Comparison of ENCODE assay signal across 8 cellular contexts in the genomic region with DNA sequence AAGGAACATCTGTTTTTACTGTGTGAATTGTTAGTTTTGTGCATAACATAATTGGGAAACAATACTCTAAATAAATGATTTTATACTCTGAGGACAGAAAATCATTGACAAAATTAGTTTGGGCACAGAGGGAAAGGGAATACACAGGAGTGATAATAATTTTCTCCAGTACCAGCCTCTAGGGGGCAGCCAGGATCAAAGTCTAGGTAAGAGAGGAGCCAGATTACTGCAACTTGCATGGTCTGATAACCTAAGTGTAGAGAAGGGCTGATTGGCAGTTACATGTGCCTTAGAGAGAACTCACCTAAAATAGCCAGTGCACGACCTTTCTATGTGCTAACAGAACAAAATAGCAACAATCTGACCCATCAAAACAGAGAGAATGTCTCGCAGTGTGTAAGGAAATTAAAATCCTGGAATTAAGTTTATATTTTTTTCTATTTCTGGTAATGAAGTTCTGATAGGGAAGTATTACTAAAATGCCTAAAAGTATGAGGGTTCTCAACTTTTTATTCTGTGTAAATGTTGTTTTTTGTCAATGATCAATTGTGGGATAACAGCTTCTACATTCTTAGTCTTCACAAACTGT.
DNase-seq lines count a peak whose midpoint lies in the region; ATAC-seq lines count a peak whose summit lies in the region.

No MANE protein-coding gene starts in this region.

- no peaks in the 10 kb centered on the region for H3K27me3 ChIP-seq in neuronal stem cell (ENCODE audit: control insufficient read depth in 3 of 3, insufficient read depth in 3 of 3, low read depth in 1 of 3, low read length in 3 of 3)

- H3K36me3 Mint-ChIP-seq in activated CD4-positive, alpha-beta memory T cell treated with anti-CD3 and anti-CD28 coated beads, Interleukin-2, amount 10 ng/mL, durations not matched to agents 7 days and 5 days (ENCODE audit: low read depth) = no peaks in the 10 kb centered on the region

- no peak overlapping the region for H3K4me2 ChIP-seq in neuronal stem cell (ENCODE audit: insufficient read depth, low read length, poor library complexity, severe bottlenecking)

- DNase-seq in NOMO-1 (lab: John Stamatoyannopoulos, UW; ENCODE audit: unreplicated experiment in 2 of 2) (peak; percentile 17 to 38), NOMO-1 treated with dmso at 0.1 percent for 144 hours (lab: John Stamatoyannopoulos, UW; ENCODE audit: unreplicated experiment) (no peak), NCI-H446 treated with DMSO at 0.1 percent for 48 hours (lab: John Stamatoyannopoulos, UW) (peak; percentile 1), fibroblast of gingiva (ENCODE audit: low read depth) (peak; percentile 9), neuronal stem cell (ENCODE audit: low spot score) (peak; percentile 41), middle frontal gyrus (ENCODE audit: extremely low spot score, low spot score) (no peak)
- DNase-seq in activated CD4-positive, alpha-beta memory T cell treated with anti-CD3 and anti-CD28 coated beads, Interleukin-2, amount 10 ng/mL, durations not matched to agents 7 days and 5 days = peak; percentile 42

- no peak overlapping the region for H3K4me3 ChIP-seq in neuronal stem cell (ENCODE audit: low read length in 2 of 2)

- H4K91ac ChIP-seq in neuronal stem cell (ENCODE audit: low read depth, low read length, poor library complexity) = no peak overlapping the region

- no peak overlapping the region for H3K18ac ChIP-seq in neuronal stem cell (ENCODE audit: low read length)

- H3K27ac Mint-ChIP-seq in activated CD4-positive, alpha-beta memory T cell treated with anti-CD3 and anti-CD28 coated beads, Interleukin-2, amount 10 ng/mL, durations not matched to agents 7 days and 5 days = no peak overlapping the region

- no peak overlapping the region for H3K4ac ChIP-seq in neuronal stem cell (ENCODE audit: low read length)

- H4K8ac ChIP-seq in neuronal stem cell (ENCODE audit: low read depth, low read length) = no peak overlapping the region

- H3K79me1 ChIP-seq in neuronal stem cell (ENCODE audit: low read depth, low read length) = no peaks in the 10 kb centered on the region

- no peak overlapping the region for H3K4me3 Mint-ChIP-seq in activated CD4-positive, alpha-beta memory T cell treated with anti-CD3 and anti-CD28 coated beads, Interleukin-2, amount 10 ng/mL, durations not matched to agents 7 days and 5 days

- H2BK120ac ChIP-seq in neuronal stem cell (ENCODE audit: low read depth, low read length) = no peak overlapping the region

- no peak overlapping the region for H2AK5ac ChIP-seq in neuronal stem cell (ENCODE audit: low read depth, low read length)

- H3K4me1 ChIP-seq in neuronal stem cell (ENCODE audit: control insufficient read depth in 2 of 2, insufficient read depth in 1 of 2, low read depth in 1 of 2, low read length in 2 of 2) = peaks cover 2 to 16% of the 10 kb centered on the region in 2 donors

- ATAC-seq in HG02678 (IDR thresholded peaks at IDR 0.05; ENCODE audit: unreplicated experiment) = peak; percentile 74

- no peak overlapping the region for H3K14ac ChIP-seq in neuronal stem cell (ENCODE audit: low read length)

- no peak overlapping the region for H3K23ac ChIP-seq in neuronal stem cell (ENCODE audit: low read depth, low read length, poor library complexity)

- CTCF ChIA-PET in activated CD4-positive, alpha-beta memory T cell treated with anti-CD3 and anti-CD28 coated beads, Interleukin-2, amount 10 ng/mL, durations not matched to agents 7 days and 5 days (lab: Charles Lee) = interaction anchor here (2.1 kb wide), 1 partner anchor 9 kb away, joined by 5 read pairs; no protein-coding TSS in a partner anchor

- H3K27me3 Mint-ChIP-seq in activated CD4-positive, alpha-beta memory T cell treated with anti-CD3 and anti-CD28 coated beads, Interleukin-2, amount 10 ng/mL, durations not matched to agents 7 days and 5 days = no peaks in the 10 kb centered on the region

- peaks cover 1 to 22% of the 10 kb centered on the region in 2 donors for H3K36me3 ChIP-seq in neuronal stem cell (replicated peaks in 1 of 2; ENCODE audit: control insufficient read depth in 2 of 2, insufficient read depth in 2 of 2, low read length in 2 of 2)

- no peaks in the 10 kb centered on the region for H3K9me3 Mint-ChIP-seq in activated CD4-positive, alpha-beta memory T cell treated with anti-CD3 and anti-CD28 coated beads, Interleukin-2, amount 10 ng/mL, durations not matched to agents 7 days and 5 days

- no peaks in the 10 kb centered on the region for H3K4me1 Mint-ChIP-seq in activated CD4-positive, alpha-beta memory T cell treated with anti-CD3 and anti-CD28 coated beads, Interleukin-2, amount 10 ng/mL, durations not matched to agents 7 days and 5 days

- WGBS in neuronal stem cell (ENCODE audit: extremely low coverage in 2 of 2, insufficient read length in 2 of 2, insufficient replicate concordance in 1 of 2), 2 donors = no CpG with 5 or more reads among the region's 2 CpGs

- no peak overlapping the region for H2AFZ ChIP-seq in neuronal stem cell (ENCODE audit: low read length)

- no peak overlapping the region for H3K27ac ChIP-seq in neuronal stem cell (replicated peaks; ENCODE audit: low read length)

- no peak overlapping the region for H2BK12ac ChIP-seq in neuronal stem cell (ENCODE audit: low read length)

- H3K9ac ChIP-seq in neuronal stem cell (ENCODE audit: low read depth, low read length, poor library complexity) = no peak overlapping the region

- no peak overlapping the region for H2BK15ac ChIP-seq in neuronal stem cell (ENCODE audit: low read length)

- H3K9me3 ChIP-seq in neuronal stem cell (replicated peaks in 1 of 2; ENCODE audit: control insufficient read depth in 2 of 2, insufficient read depth in 1 of 2, low read depth in 1 of 2, low read length in 2 of 2) = no peaks in the 10 kb centered on the region

- H2BK5ac ChIP-seq in neuronal stem cell (ENCODE audit: low read length) = no peak overlapping the region

- POLR2A ChIA-PET in activated CD4-positive, alpha-beta memory T cell treated with anti-CD3 and anti-CD28 coated beads, Interleukin-2, amount 10 ng/mL, durations not matched to agents 7 days and 5 days (lab: Charles Lee) = no interaction called here

Comparison
In these comparisons a context has a peak if more than half of its experiments do, and no peak if none do; other contexts are left out.
1. DNase-seq: peak in NOMO-1 (2 of 2), NCI-H446 treated with DMSO at 0.1 percent for 48 hours (single experiment), activated CD4-positive, alpha-beta memory T cell treated with anti-CD3 and anti-CD28 coated beads, Interleukin-2, amount 10 ng/mL, durations not matched to agents 7 days and 5 days (single experiment), fibroblast of gingiva (single experiment) and neuronal stem cell (single experiment); none in NOMO-1 treated with dmso at 0.1 percent for 144 hours (single experiment) and middle frontal gyrus (single experiment).